Comparison of ENCODE assay signal across 8 cellular contexts in the genomic region with DNA sequence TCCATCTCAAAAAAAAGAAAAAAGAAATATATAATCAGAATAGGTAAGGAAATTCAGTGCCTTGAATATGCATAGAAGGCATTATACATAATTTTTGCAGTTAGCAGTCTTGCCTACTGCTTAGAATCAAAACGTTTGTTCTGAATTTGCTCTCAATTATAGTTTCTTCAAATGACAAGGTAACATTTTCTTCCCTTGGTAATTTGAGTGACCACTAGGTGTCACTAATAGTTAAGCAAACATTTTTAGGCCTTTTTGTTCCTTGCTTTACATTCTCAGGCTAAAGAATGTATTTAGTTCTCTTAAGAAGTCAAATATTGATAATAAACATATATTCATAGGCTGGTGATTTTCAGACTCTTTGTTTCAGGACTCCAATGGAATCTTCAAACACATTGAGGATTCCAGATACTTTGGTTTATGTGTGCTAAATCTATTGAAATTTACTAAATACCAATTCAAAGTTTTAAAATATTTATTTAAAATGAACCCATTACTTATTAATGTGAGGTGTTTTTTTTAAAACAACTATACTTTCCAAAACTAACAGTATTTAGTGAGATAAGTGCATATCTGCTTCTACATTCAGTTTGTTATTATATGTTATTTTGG. TPM values are rescaled to one million over a fixed set of nuclear protein-coding genes. Genes with fewer than 3 reads are reported as not detected.
DNase-seq lines count a peak whose midpoint lies in the region; ATAC-seq, FAIRE-seq and TF ChIP-seq lines count a peak whose summit lies in the region.

No MANE protein-coding gene starts in this region.

- FAIRE-seq in kidney (lab: Jason Lieb, UNC) (peak; percentile 96), urothelium cell line (lab: Jason Lieb, UNC) (no peak)

- H3K9ac ChIP-seq in kidney (ENCODE audit: low read length in 2 of 2), result no peak overlapping the region

- TF ChIP-seq CTCF in kidney (IDR thresholded peaks at IDR 0.05; ENCODE audit: borderline replicate concordance, extremely low read depth, insufficient read depth), result peak; percentile 79

- peak; percentile 22 to 70 for DNase-seq in NOMO-1 (lab: John Stamatoyannopoulos, UW; ENCODE audit: unreplicated experiment in 2 of 2)
- DNase-seq in NOMO-1 treated with dmso at 0.1 percent for 144 hours (lab: John Stamatoyannopoulos, UW; ENCODE audit: unreplicated experiment), result no peak
- peak; percentile 57 for DNase-seq in NCI-H1105 treated with DMSO at 0.1 percent for 48 hours (lab: John Stamatoyannopoulos, UW)
- DNase-seq in amniotic stem cell (lab: John Stamatoyannopoulos, UW), result peak; percentile 11
- no peak for DNase-seq in kidney
- DNase-seq in urothelium cell line (ENCODE audit: low spot score), result peak; percentile 11
- no peak for DNase-seq in activated CD8-positive, alpha-beta memory T cell treated with anti-CD3 and anti-CD28 coated beads for 24 hours

- H3K9me3 ChIP-seq in kidney (ENCODE audit: control insufficient read depth in 1 of 2, low read length in 2 of 2), result no peaks in the 10 kb centered on the region

- no peak overlapping the region for H3K4me3 ChIP-seq in kidney (ENCODE audit: low read length in 2 of 2)

- H3K36me3 ChIP-seq in kidney (ENCODE audit: control insufficient read depth in 1 of 2, insufficient read depth in 2 of 2, low read length in 2 of 2), result peaks cover 0 to 5% of the 10 kb centered on the region in 2 donors

- no peak overlapping the region for H3K27ac ChIP-seq in kidney (ENCODE audit: low read depth in 2 of 2, low read length in 2 of 2)

- H3K4me1 ChIP-seq in kidney (ENCODE audit: control insufficient read depth in 1 of 2, insufficient read depth in 1 of 2, low read depth in 1 of 2, low read length in 2 of 2), result no peaks in the 10 kb centered on the region

- intact Hi-C loops in kidney (cut with DNase I), result no loop called here

- ATAC-seq in GM21515 (IDR thresholded peaks at IDR 0.05; ENCODE audit: unreplicated experiment), result no peak

RNA-seq across cellular contexts. Expression of a gene that starts 55.0 kb away (rescaled TPM):
- 2.4 TPM for total RNA-seq in kidney
- polyA plus RNA-seq in kidney (ENCODE audit: insufficient read depth, low read depth, low replicate concordance), result 11.0 TPM

Comparison
In these comparisons a context has a peak if more than half of its experiments do, and no peak if none do; other contexts are left out.
1. DNase-seq: peak in NOMO-1 (2 of 2), NCI-H1105 treated with DMSO at 0.1 percent for 48 hours (single experiment), amniotic stem cell (single experiment) and urothelium cell line (single experiment); none in NOMO-1 treated with dmso at 0.1 percent for 144 hours (single experiment), kidney (single experiment) and activated CD8-positive, alpha-beta memory T cell treated with anti-CD3 and anti-CD28 coated beads for 24 hours (single experiment).